Comparison of ENCODE assay signal across 20 cellular contexts in the genomic region with DNA sequence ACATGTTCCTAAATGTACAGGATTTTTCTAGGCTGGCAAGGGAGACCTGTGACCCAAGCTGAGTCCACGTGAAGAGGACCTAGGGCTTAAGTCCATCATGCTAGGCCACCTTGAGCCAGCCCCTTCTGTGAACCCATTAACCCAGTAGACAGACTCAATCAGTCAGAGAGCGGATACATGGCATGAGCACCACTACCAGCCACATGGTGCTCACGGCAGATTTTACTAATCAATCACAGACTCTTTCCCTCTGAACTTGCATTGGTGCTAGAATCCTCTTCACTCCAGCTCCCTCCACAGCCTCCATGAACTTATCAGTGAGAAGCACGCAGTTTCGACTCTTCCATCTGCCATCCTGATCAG. TPM values are rescaled to one million over a fixed set of nuclear protein-coding genes. Genes with fewer than 3 reads are reported as not detected.
DNase-seq lines count a peak whose midpoint lies in the region; ATAC-seq, FAIRE-seq and TF ChIP-seq lines count a peak whose summit lies in the region.
"Had no signal": no experiment of that assay in that cellular context is flagged by ENCODE, and none has a peak within 500 bp of the region (broad histone marks: within the 10 kb centered on the region; RNA-seq: fewer than 3 reads in every experiment).

No MANE protein-coding gene starts in this region.

- in situ Hi-C loops in HepG2 (cut with HindIII; ENCODE audit: extremely low pct_ligation_motif_present, low pct_unique_long_range_greater_than_20kb): no loop called here

- TF ChIP-seq CTCF in HepG2 (CRISPR knock-in tag; IDR thresholded peaks at IDR 0.05) (no peak), right lobe of liver (IDR thresholded peaks at IDR 0.05) (no peak)

- CTCF ChIA-PET in HepG2 (lab: Yijun Ruan, JAX; ENCODE audit: low intra/inter-chr PET ratio, low total read pairs): no interaction called here

- peaks cover 49% of the 10 kb centered on the region for H3K4me1 ChIP-seq in HepG2 (ENCODE audit: insufficient read depth, low read length)
- H3K4me1 ChIP-seq in right lobe of liver: peaks cover 0 to 33% (median 2%) of the 10 kb centered on the region in 4 donors
- H3K4me1 ChIP-seq: breast epithelium, uterus had no signal

- no peak overlapping the region for H3K9ac ChIP-seq in HepG2 (ENCODE audit: insufficient read depth, low read depth, low read length)

- H3K27ac Mint-ChIP-seq in activated naive CD8-positive, alpha-beta T cell treated with anti-CD3 and anti-CD28 coated beads, Interleukin-2, amount 50 U/mL, for 24 hours: peak overlapping the region; percentile 91
- peak overlapping the region; percentile 83 to 98 (median 93) for H3K27ac Mint-ChIP-seq in naive B cell
- H3K27ac Mint-ChIP-seq in effector memory CD8-positive, alpha-beta T cell: no peak overlapping the region
- H3K27ac Mint-ChIP-seq: CD4-positive, alpha-beta T cell; GM23338 had no signal

- BruUV-seq in HepG2 (replicated peaks; lab: Mats Ljungman, UMichigan): TSS peak; percentile 26

- TF ChIP-seq POLR2A in HepG2 (IDR thresholded peaks at IDR 0.05; ENCODE audit: insufficient read depth in 1 of 2, low read depth in 2 of 2, low read length in 2 of 2): no peak
- no peak for TF ChIP-seq POLR2A in right lobe of liver (IDR thresholded peaks at IDR 0.05)

- no peak for FAIRE-seq in HepG2 (lab: Jason Lieb, UNC)

- no peaks in the 10 kb centered on the region for H3K79me2 ChIP-seq in HepG2 (ENCODE audit: insufficient read depth, low read length)

- DNase-seq in HepG2 (ENCODE audit: low spot score): no peak
- no peak for DNase-seq in right lobe of liver
- DNase-seq in activated naive CD8-positive, alpha-beta T cell treated with anti-CD3 and anti-CD28 coated beads, Interleukin-2, amount 50 U/mL, for 24 hours: no peak
- DNase-seq in naive B cell: no peak
- no peak for DNase-seq in effector memory CD8-positive, alpha-beta T cell
- DNase-seq in NK-92 treated with Interleukin-12 subunit alpha and Interleukin-12 subunit beta, amount 100 ng/mL, for 24 hours (lab: John Stamatoyannopoulos, UW): no peak
- DNase-seq: activated CD4-positive, CD25-positive, alpha-beta regulatory T cell; CD4-positive, alpha-beta T cell; mammary epithelial cell; NCI-H1694; NCI-H2171 treated with DMSO at 0.1 percent for 48 hours; NCI-H526; substantia nigra; uterus had no signal

- peaks cover under 1% of the 10 kb centered on the region; the same call in 1 of the 2 replicates for H4K20me1 ChIP-seq in HepG2 (ENCODE audit: insufficient read depth, low read length)

- intact Hi-C loops in HepG2 (cut with micrococcal nuclease; ENCODE audit: unreplicated experiment) (no loop called here), right lobe of liver (cut with DNase I) (no loop called here)

- H3K4me3 ChIP-seq in HepG2 (replicated peaks in 1 of 3; ENCODE audit: insufficient read depth in 1 of 3, low read depth in 2 of 3, low read length in 3 of 3) (no peak overlapping the region), right lobe of liver (no peak overlapping the region)
- H3K4me3 ChIP-seq: breast epithelium, coronary artery, GM23338, ovary, uterus had no signal

- H3K4me1 Mint-ChIP-seq in activated naive CD8-positive, alpha-beta T cell treated with anti-CD3 and anti-CD28 coated beads, Interleukin-2, amount 50 U/mL, for 24 hours: peaks cover 28% of the 10 kb centered on the region
- H3K4me1 Mint-ChIP-seq in naive B cell: peaks cover 50 to 67% (median 58%) of the 10 kb centered on the region in 3 donors
- peaks cover 4 to 10% of the 10 kb centered on the region in 2 donors for H3K4me1 Mint-ChIP-seq in effector memory CD8-positive, alpha-beta T cell (ENCODE audit: low read depth in 2 of 2)
- H3K4me1 Mint-ChIP-seq: GM23338 had no signal

- TF ChIP-seq EP300 in HepG2 (IDR thresholded peaks at IDR 0.05; ENCODE audit: low read depth in 2 of 2, low read length in 2 of 2) (no peak), HepG2 (CRISPR knock-in tag; IDR thresholded peaks at IDR 0.05; ENCODE audit: borderline replicate concordance) (no peak)

- peak overlapping the region; percentile 69 for H3K4me2 ChIP-seq in HepG2 (ENCODE audit: low read depth, low read length)
- H3K4me2 ChIP-seq: GM23338 had no signal

- H3K9me3 Mint-ChIP-seq in activated naive CD8-positive, alpha-beta T cell treated with anti-CD3 and anti-CD28 coated beads, Interleukin-2, amount 50 U/mL, for 24 hours: no peaks in the 10 kb centered on the region
- H3K9me3 Mint-ChIP-seq in naive B cell: no peaks in the 10 kb centered on the region
- H3K9me3 Mint-ChIP-seq in effector memory CD8-positive, alpha-beta T cell: no peaks in the 10 kb centered on the region
- H3K9me3 Mint-ChIP-seq: CD4-positive, alpha-beta T cell; GM23338 had no signal

- H3K27ac ChIP-seq in HepG2 (ENCODE audit: extremely low read length, insufficient read depth, low read length): no peak overlapping the region
- no peak overlapping the region for H3K27ac ChIP-seq in right lobe of liver
- H3K27ac ChIP-seq: breast epithelium, coronary artery, ovary, uterus had no signal

- H2AFZ ChIP-seq in HepG2 (ENCODE audit: low read length): no peak overlapping the region
- H2AFZ ChIP-seq: GM23338 had no signal

- no peak for TF ChIP-seq RAD21 in HepG2 (CRISPR knock-in tag; IDR thresholded peaks at IDR 0.05)

- H3K4me3 Mint-ChIP-seq in activated naive CD8-positive, alpha-beta T cell treated with anti-CD3 and anti-CD28 coated beads, Interleukin-2, amount 50 U/mL, for 24 hours: peak overlapping the region; percentile 65
- peak overlapping the region; percentile 48 to 90 (median 86) for H3K4me3 Mint-ChIP-seq in naive B cell
- no peak overlapping the region for H3K4me3 Mint-ChIP-seq in effector memory CD8-positive, alpha-beta T cell
- H3K4me3 Mint-ChIP-seq: CD4-positive, alpha-beta T cell; GM23338 had no signal

- H3K36me3 ChIP-seq in HepG2 (replicated peaks in 1 of 2; ENCODE audit: control insufficient read depth in 1 of 2, insufficient read depth in 2 of 2, low read length in 2 of 2) (peaks cover 0 to 12% of the 10 kb centered on the region in 2 experiments; a peak in 2 of 5 replicates), right lobe of liver (no peaks in the 10 kb centered on the region)
- H3K36me3 ChIP-seq: breast epithelium, ovary, uterus had no signal

- H3K9me3 ChIP-seq in HepG2 (ENCODE audit: low read length) (no peaks in the 10 kb centered on the region), right lobe of liver (no peaks in the 10 kb centered on the region)
- H3K9me3 ChIP-seq: breast epithelium, ovary, uterus had no signal

- no peaks in the 10 kb centered on the region for H3K36me3 Mint-ChIP-seq in activated naive CD8-positive, alpha-beta T cell treated with anti-CD3 and anti-CD28 coated beads, Interleukin-2, amount 50 U/mL, for 24 hours (ENCODE audit: low read depth)
- no peaks in the 10 kb centered on the region for H3K36me3 Mint-ChIP-seq in naive B cell
- H3K36me3 Mint-ChIP-seq in effector memory CD8-positive, alpha-beta T cell (ENCODE audit: insufficient read depth): no peaks in the 10 kb centered on the region

- POLR2A ChIA-PET in HepG2 (lab: Yijun Ruan, JAX): interaction anchor here (1.5 kb wide), 1 partner anchor 8 kb away, joined by 15 read pairs; the partner anchor contains the start of gene PHETA1

- WGBS in HepG2 (ENCODE audit: low lambda C conversion rate): 39% methylated on average over 5 of the region's 5 CpGs
- 38% methylated on average over 3 of the region's 5 CpGs for WGBS in right lobe of liver (ENCODE audit: insufficient coverage, low coverage, low lambda C conversion rate, missing lambda C conversion rate)

- peaks cover 24% of the 10 kb centered on the region for H3K27me3 Mint-ChIP-seq in activated naive CD8-positive, alpha-beta T cell treated with anti-CD3 and anti-CD28 coated beads, Interleukin-2, amount 50 U/mL, for 24 hours
- H3K27me3 Mint-ChIP-seq in naive B cell: no peaks in the 10 kb centered on the region
- peaks cover 7 to 12% of the 10 kb centered on the region in 2 donors for H3K27me3 Mint-ChIP-seq in effector memory CD8-positive, alpha-beta T cell

- ATAC-seq in HepG2 (peak; percentile 15), right lobe of liver (no peak), naive B cell (ENCODE audit: low read depth in 2 of 2) (no peak), GM19035 (IDR thresholded peaks at IDR 0.05; ENCODE audit: unreplicated experiment) (no peak), HG02840 (IDR thresholded peaks at IDR 0.05; ENCODE audit: low FRiP score, unreplicated experiment) (no peak)
- ATAC-seq in activated naive CD8-positive, alpha-beta T cell treated with anti-CD3 and anti-CD28 coated beads, Interleukin-2, amount 50 U/mL, for 24 hours: peak; percentile 45
- ATAC-seq in effector memory CD8-positive, alpha-beta T cell (replicated peaks): no peak
- ATAC-seq: GM23338 had no signal

- H3K27me3 ChIP-seq in HepG2 (ENCODE audit: control insufficient read depth in 1 of 2, insufficient read depth in 2 of 2, low read length in 2 of 2): no peaks in the 10 kb centered on the region; a peak in 1 of 5 replicates
- H3K27me3 ChIP-seq in right lobe of liver: no peaks in the 10 kb centered on the region
- H3K27me3 ChIP-seq: breast epithelium, ovary, uterus had no signal

RNA-seq across cellular contexts. Expression of gene PHETA1, which starts 9.0 kb away (rescaled TPM):
- total RNA-seq in HepG2 (2016; rRNA removed; fragmentation: Illumina TruSeq; extraction: Trizol): 12.7 and 20.8 TPM in 2 replicates
- 4.6 and 5.4 TPM in 2 replicates for total RNA-seq in HepG2 (2016; cell fraction: cytosol; rRNA removed; fragmentation: Illumina TruSeq; extraction: Trizol; ENCODE audit: low read depth)
- 11.4 and 21.0 TPM in 2 replicates for total RNA-seq in HepG2 (2016; cell fraction: insoluble cytoplasmic fraction; rRNA removed; fragmentation: Illumina TruSeq; extraction: Trizol)
- total RNA-seq in HepG2 (2016; cell fraction: membrane; rRNA removed; fragmentation: Illumina TruSeq; extraction: Trizol): 20.1 and 22.4 TPM in 2 replicates
- total RNA-seq in HepG2 (2016; cell fraction: nucleus; rRNA removed; fragmentation: Illumina TruSeq; extraction: Trizol): 11.4 and 16.8 TPM in 2 replicates
- polyA plus RNA-seq in HepG2 (2011; rRNA removed): 11.3 and 15.8 TPM in 2 replicates
- 13.8 and 16.9 TPM in 2 replicates for polyA plus RNA-seq in HepG2 (2011; cell fraction: cytosol; rRNA removed)
- 38.7 and 41.4 TPM in 2 replicates for polyA plus RNA-seq in HepG2 (2011; cell fraction: nucleus; rRNA removed)
- polyA plus RNA-seq in HepG2 (2012): 7.6 and 12.3 TPM in 2 replicates
- 4.7 and 5.7 TPM in 2 replicates for polyA plus RNA-seq in HepG2 (2016; cell fraction: cytosol; fragmentation: Illumina TruSeq; extraction: Trizol; ENCODE audit: low read depth)
- polyA plus RNA-seq in HepG2 (2016; cell fraction: insoluble cytoplasmic fraction; fragmentation: Illumina TruSeq; extraction: Trizol; ENCODE audit: low read depth): 15.8 and 19.6 TPM in 2 replicates
- 18.1 and 18.8 TPM in 2 replicates for polyA plus RNA-seq in HepG2 (2016; cell fraction: membrane; fragmentation: Illumina TruSeq; extraction: Trizol; ENCODE audit: low read depth)
- polyA plus RNA-seq in HepG2 (2016; cell fraction: nucleus; fragmentation: Illumina TruSeq; extraction: Trizol; ENCODE audit: insufficient read depth, low read depth): 31.9 and 34.8 TPM in 2 replicates
- 1.6 and 19.4 TPM in 2 replicates for polyA minus RNA-seq in HepG2 (2011; rRNA and poly(A)+ RNA removed; ENCODE audit: low replicate concordance)
- 7.2 and 10.0 TPM in 2 replicates for polyA minus RNA-seq in HepG2 (2011; cell fraction: cytosol; rRNA and poly(A)+ RNA removed)
- 6.4 and 9.7 TPM in 2 replicates for polyA minus RNA-seq in HepG2 (2011; cell fraction: nucleus; rRNA and poly(A)+ RNA removed)
- total RNA-seq in right lobe of liver: 10 to 100 TPM in 1 of 6 experiments, 1 to 10 TPM in 5; 4.2 to 14.8 (median 7.0) TPM
- polyA plus RNA-seq in naive B cell (ENCODE audit: low read depth in 6 of 6): 10 to 100 TPM in 1 of 6 donors, 1 to 10 TPM in 5; 5.3 to 14.7 (median 7.7) TPM

RNA-seq across cellular contexts. Expression of gene SH2B3, which starts 45.8 kb away (rescaled TPM):
- total RNA-seq in HepG2 (2016; rRNA removed; fragmentation: Illumina TruSeq; extraction: Trizol): 6.8 and 6.9 TPM in 2 replicates
- total RNA-seq in HepG2 (2016; cell fraction: cytosol; rRNA removed; fragmentation: Illumina TruSeq; extraction: Trizol; ENCODE audit: low read depth): 3.0 and 4.5 TPM in 2 replicates
- total RNA-seq in HepG2 (2016; cell fraction: insoluble cytoplasmic fraction; rRNA removed; fragmentation: Illumina TruSeq; extraction: Trizol): 5.3 and 6.3 TPM in 2 replicates
- 8.1 and 8.8 TPM in 2 replicates for total RNA-seq in HepG2 (2016; cell fraction: membrane; rRNA removed; fragmentation: Illumina TruSeq; extraction: Trizol)
- 3.3 and 4.2 TPM in 2 replicates for total RNA-seq in HepG2 (2016; cell fraction: nucleus; rRNA removed; fragmentation: Illumina TruSeq; extraction: Trizol)
- polyA plus RNA-seq in HepG2 (2011; rRNA removed): 6.8 and 7.1 TPM in 2 replicates
- polyA plus RNA-seq in HepG2 (2011; cell fraction: cytosol; rRNA removed): 5.9 and 7.0 TPM in 2 replicates
- 6.3 and 7.7 TPM in 2 replicates for polyA plus RNA-seq in HepG2 (2011; cell fraction: nucleus; rRNA removed)
- 5.1 and 9.2 TPM in 2 replicates for polyA plus RNA-seq in HepG2 (2012)
- polyA plus RNA-seq in HepG2 (2016; cell fraction: cytosol; fragmentation: Illumina TruSeq; extraction: Trizol; ENCODE audit: low read depth): 0.99 and 1.3 TPM in 2 replicates
- polyA plus RNA-seq in HepG2 (2016; cell fraction: insoluble cytoplasmic fraction; fragmentation: Illumina TruSeq; extraction: Trizol; ENCODE audit: low read depth): 7.6 and 9.1 TPM in 2 replicates
- 5.2 and 5.7 TPM in 2 replicates for polyA plus RNA-seq in HepG2 (2016; cell fraction: membrane; fragmentation: Illumina TruSeq; extraction: Trizol; ENCODE audit: low read depth)
- 8.8 and 9.8 TPM in 2 replicates for polyA plus RNA-seq in HepG2 (2016; cell fraction: nucleus; fragmentation: Illumina TruSeq; extraction: Trizol; ENCODE audit: insufficient read depth, low read depth)
- 2.2 and 11.4 TPM in 2 replicates for polyA minus RNA-seq in HepG2 (2011; rRNA and poly(A)+ RNA removed; ENCODE audit: low replicate concordance)
- polyA minus RNA-seq in HepG2 (2011; cell fraction: cytosol; rRNA and poly(A)+ RNA removed): 6.2 and 6.9 TPM in 2 replicates
- 3.3 and 3.9 TPM in 2 replicates for polyA minus RNA-seq in HepG2 (2011; cell fraction: nucleus; rRNA and poly(A)+ RNA removed)
- total RNA-seq in right lobe of liver: 10 to 100 TPM in 5 of 6 experiments, 1 to 10 TPM in 1; 6.7 to 43.5 (median 17.0) TPM
- polyA plus RNA-seq in naive B cell (ENCODE audit: low read depth in 6 of 6): 10 to 100 TPM in 1 of 6 donors, 1 to 10 TPM in 5; 3.6 to 10.4 (median 4.5) TPM

Comparison
In these comparisons a context has a peak if more than half of its experiments do, and no peak if none do; other contexts are left out.
1. ATAC-seq: peak in HepG2 (single experiment) and activated naive CD8-positive, alpha-beta T cell treated with anti-CD3 and anti-CD28 coated beads, Interleukin-2, amount 50 U/mL, for 24 hours (single experiment); none in right lobe of liver (0 of 4), naive B cell (0 of 2), GM19035 (single experiment), effector memory CD8-positive, alpha-beta T cell (single experiment) and HG02840 (single experiment).
2. H3K27ac Mint-ChIP-seq: peak in activated naive CD8-positive, alpha-beta T cell treated with anti-CD3 and anti-CD28 coated beads, Interleukin-2, amount 50 U/mL, for 24 hours (single experiment) and naive B cell (6 of 6); none in effector memory CD8-positive, alpha-beta T cell (0 of 2).
3. H3K4me3 Mint-ChIP-seq: peak in activated naive CD8-positive, alpha-beta T cell treated with anti-CD3 and anti-CD28 coated beads, Interleukin-2, amount 50 U/mL, for 24 hours (single experiment) and naive B cell (8 of 8); none in effector memory CD8-positive, alpha-beta T cell (0 of 2).